8 cellular contexts compared by ENCODE assay signal in the genomic region with DNA sequence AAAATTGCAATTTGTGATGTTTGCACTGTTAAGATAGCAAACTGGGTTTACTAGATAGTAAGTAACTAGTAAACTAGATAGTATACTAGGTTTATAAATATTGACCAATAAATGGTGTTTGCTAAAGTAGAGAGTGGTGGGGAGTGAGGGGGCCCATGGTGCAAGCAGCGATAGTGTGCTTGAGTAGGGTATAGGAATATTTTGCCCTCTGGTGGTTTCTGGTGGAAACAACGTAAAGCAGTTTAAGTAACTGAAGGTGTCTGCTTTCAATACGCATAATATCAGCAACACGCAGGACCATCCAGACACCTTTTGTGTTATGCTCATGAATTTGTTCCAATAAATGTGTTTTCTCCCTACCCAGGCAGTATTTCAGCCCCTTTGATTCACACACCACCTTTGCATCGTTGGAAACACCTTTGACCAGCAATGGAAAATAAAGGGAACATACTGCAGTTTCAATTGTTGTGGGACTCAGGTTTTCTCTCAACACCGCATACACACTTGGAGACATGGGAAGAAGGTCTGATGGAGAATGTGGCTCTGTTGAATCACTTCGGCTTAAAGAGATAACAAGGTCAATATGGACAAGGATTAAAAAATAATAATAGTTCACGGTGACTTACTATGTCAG. TPM values are rescaled to one million over a fixed set of nuclear protein-coding genes. Genes with fewer than 3 reads are reported as not detected.
DNase-seq lines count a peak whose midpoint lies in the region; ATAC-seq and TF ChIP-seq lines count a peak whose summit lies in the region.

No MANE protein-coding gene starts in this region.

- TF ChIP-seq POLR2A in right lobe of liver (IDR thresholded peaks at IDR 0.05) (no peak), vagina (IDR thresholded peaks at IDR 0.05) (no peak)

- ATAC-seq in activated T-cell treated with anti-CD3 and anti-CD28 coated beads, Interleukin-2, amount 50 U/mL, for 72 hours (replicated peaks in 1 of 2), result peak; percentile 73 to 76
- peak; percentile 94 for ATAC-seq in GM21515 (IDR thresholded peaks at IDR 0.05; ENCODE audit: unreplicated experiment)
- ATAC-seq in HG03575 (IDR thresholded peaks at IDR 0.05; ENCODE audit: extremely low read depth, insufficient number of reproducible peaks, low FRiP score, unreplicated experiment), result peak; percentile 72
- peak; percentile 82 to 91 (median 82) for ATAC-seq in right lobe of liver

- H3K4me3 ChIP-seq in OCI-LY7 (ENCODE audit: low read depth, low read length, poor library complexity, severe bottlenecking) (no peak overlapping the region), right lobe of liver (no peak overlapping the region), vagina (no peak overlapping the region)

- H3K27ac ChIP-seq in OCI-LY7 (ENCODE audit: low read depth, low read length, poor library complexity, severe bottlenecking) (no peak overlapping the region), right lobe of liver (no peak overlapping the region), vagina (no peak overlapping the region)

- H3K4me1 ChIP-seq in OCI-LY7 (ENCODE audit: insufficient read depth, low read length, poor library complexity, severe bottlenecking) (no peaks in the 10 kb centered on the region), right lobe of liver (no peaks in the 10 kb centered on the region), vagina (no peaks in the 10 kb centered on the region)

- no peaks in the 10 kb centered on the region for H3K27me3 Mint-ChIP-seq in activated T-cell treated with anti-CD3 and anti-CD28 coated beads, Interleukin-2, amount 50 U/mL, for 72 hours (ENCODE audit: low read depth)
- no peaks in the 10 kb centered on the region for H3K27me3 Mint-ChIP-seq in MCF 10A (ENCODE audit: insufficient read depth, unreplicated experiment)

- no peaks in the 10 kb centered on the region for H3K79me2 ChIP-seq in OCI-LY7 (ENCODE audit: insufficient read depth, low read depth, low read length)

- TF ChIP-seq CTCF in OCI-LY7 (conservative IDR thresholded peaks at IDR 0.05; ENCODE audit: low read length) (peak; percentile 85), MCF 10A (IDR thresholded peaks at IDR 0.05; ENCODE audit: unreplicated experiment) (peak; percentile 61), right lobe of liver (IDR thresholded peaks at IDR 0.05) (peak; percentile 59 to 64 (median 63)), vagina (IDR thresholded peaks at IDR 0.05) (peak; percentile 9 to 65 (median 29))

- H3K4me2 ChIP-seq in OCI-LY7 (ENCODE audit: low read length), result no peak overlapping the region

- H3K4me3 Mint-ChIP-seq in activated T-cell treated with anti-CD3 and anti-CD28 coated beads, Interleukin-2, amount 50 U/mL, for 72 hours, result peak overlapping the region in 1 of 2 donors; percentile 4
- no peak overlapping the region for H3K4me3 Mint-ChIP-seq in MCF 10A (ENCODE audit: unreplicated experiment)

- no TSS peak for BruUV-seq in OCI-LY7 (replicated peaks; lab: Mats Ljungman, UMichigan)
- no TSS peak for BruUV-seq in MCF 10A (replicated peaks; lab: Mats Ljungman, UMichigan)

- POLR2A ChIA-PET in OCI-LY7 (lab: Charles Lee), result interaction anchor here (0.7 kb wide), 1 partner anchor 137 kb away, joined by 3 read pairs; no protein-coding TSS in a partner anchor
- POLR2A ChIA-PET in MCF 10A (lab: Yijun Ruan, JAX), result no interaction called here

- peaks cover 15 to 28% of the 10 kb centered on the region in 2 donors for H3K36me3 Mint-ChIP-seq in activated T-cell treated with anti-CD3 and anti-CD28 coated beads, Interleukin-2, amount 50 U/mL, for 72 hours (ENCODE audit: insufficient read depth in 2 of 2)
- no peaks in the 10 kb centered on the region for H3K36me3 Mint-ChIP-seq in MCF 10A (ENCODE audit: insufficient read depth, unreplicated experiment)

- H3K4me1 Mint-ChIP-seq in activated T-cell treated with anti-CD3 and anti-CD28 coated beads, Interleukin-2, amount 50 U/mL, for 72 hours (ENCODE audit: low read depth), result peaks cover 50% of the 10 kb centered on the region
- no peaks in the 10 kb centered on the region for H3K4me1 Mint-ChIP-seq in MCF 10A (ENCODE audit: insufficient read depth, unreplicated experiment)

- CTCF ChIA-PET in OCI-LY7 (lab: Charles Lee; ENCODE audit: unreplicated experiment) (no interaction called here), MCF 10A (lab: Yijun Ruan, JAX) (interaction anchor here (0.9 to 2.3 kb wide), 2 partner anchors 251 kb away, joined by 3 to 11 read pairs; no protein-coding TSS in a partner anchor)

- H3K27me3 ChIP-seq in right lobe of liver (no peaks in the 10 kb centered on the region), vagina (no peaks in the 10 kb centered on the region)

- H3K9me3 Mint-ChIP-seq in activated T-cell treated with anti-CD3 and anti-CD28 coated beads, Interleukin-2, amount 50 U/mL, for 72 hours, result peaks cover 1 to 3% of the 10 kb centered on the region in 2 donors
- no peaks in the 10 kb centered on the region for H3K9me3 Mint-ChIP-seq in MCF 10A (ENCODE audit: unreplicated experiment)

- H4K20me1 ChIP-seq in OCI-LY7 (ENCODE audit: insufficient read depth, low read length), result no peaks in the 10 kb centered on the region

- H3K27ac Mint-ChIP-seq in activated T-cell treated with anti-CD3 and anti-CD28 coated beads, Interleukin-2, amount 50 U/mL, for 72 hours, result peak overlapping the region; percentile 85
- H3K27ac Mint-ChIP-seq in MCF 10A (ENCODE audit: low read depth, unreplicated experiment), result no peak overlapping the region

- peak; percentile 45 to 54 for DNase-seq in activated T-cell treated with anti-CD3 and anti-CD28 coated beads, Interleukin-2, amount 50 U/mL, for 72 hours
- DNase-seq in activated T-cell treated with anti-CD3 and anti-CD28 coated beads for 4 hours, result no peak
- DNase-seq in OCI-LY7 (ENCODE audit: low spot score), result peak; percentile 63
- peak; percentile 59 for DNase-seq in MCF 10A (ENCODE audit: unreplicated experiment)
- DNase-seq in right lobe of liver, result no peak
- DNase-seq in vagina (ENCODE audit: extremely low spot score in 2 of 2), result no peak

- no peaks in the 10 kb centered on the region for H3K9me2 ChIP-seq in OCI-LY7 (ENCODE audit: insufficient read depth, low read length)

- H3K36me3 ChIP-seq in OCI-LY7 (ENCODE audit: insufficient read depth, low read length) (no peaks in the 10 kb centered on the region), right lobe of liver (no peaks in the 10 kb centered on the region), vagina (no peaks in the 10 kb centered on the region)

- intact Hi-C loops in OCI-LY7 (cut with micrococcal nuclease; ENCODE audit: unreplicated experiment) (loop anchor here (1.0 to 2.0 kb wide), 3 partner anchors 34 to 250 kb away; no protein-coding TSS in a partner anchor), MCF 10A (cut with micrococcal nuclease) (loop anchor here (1.0 to 5.0 kb wide), 2 partner anchors 33 to 249 kb away; no protein-coding TSS in a partner anchor), right lobe of liver (cut with DNase I) (no loop called here), vagina (cut with DNase I) (loop anchor here (10.0 kb wide), 1 partner anchor 176 kb away; no protein-coding TSS in a partner anchor)

- H3K9me3 ChIP-seq in OCI-LY7 (ENCODE audit: low read length) (no peaks in the 10 kb centered on the region), right lobe of liver (no peaks in the 10 kb centered on the region), vagina (no peaks in the 10 kb centered on the region)

- 31% methylated on average over 8 of the region's 8 CpGs for WGBS in right lobe of liver (ENCODE audit: insufficient coverage, low coverage, low lambda C conversion rate, missing lambda C conversion rate)

- H2AFZ ChIP-seq in OCI-LY7 (ENCODE audit: low read length), result no peak overlapping the region

RNA-seq across cellular contexts. Expression of a gene that starts 16.7 kb away (rescaled TPM):
- total RNA-seq in activated T-cell treated with anti-CD3 and anti-CD28 coated beads, Interleukin-2, amount 50 U/mL, for 72 hours, result 100 to 1,000 TPM; 441 to 563 TPM
- total RNA-seq in OCI-LY7 (2014; rRNA removed; shearing (Covaris generic)), result 17.2 and 23.1 TPM in 2 replicates
- 23.0 and 24.8 TPM in 2 replicates for total RNA-seq in OCI-LY7 (2022)
- 32.3 and 36.9 TPM in 2 replicates for total RNA-seq in MCF 10A (2022)
- total RNA-seq in right lobe of liver, result 10 to 100 TPM; 28.9 to 72.3 (median 48.5) TPM
- total RNA-seq in vagina, result 35.6 TPM

Comparison
In these comparisons a context has a peak if more than half of its experiments do, and no peak if none do; other contexts are left out.
1. DNase-seq: peak in activated T-cell treated with anti-CD3 and anti-CD28 coated beads, Interleukin-2, amount 50 U/mL, for 72 hours (2 of 2), OCI-LY7 (single experiment) and MCF 10A (single experiment); none in activated T-cell treated with anti-CD3 and anti-CD28 coated beads for 4 hours (single experiment), right lobe of liver (0 of 3) and vagina (0 of 2).
2. CTCF ChIP-seq: peak in every context shown above with its lines; median percentile 85 in OCI-LY7; 63 in right lobe of liver; 61 in MCF 10A; 29 in vagina.
3. RNA of a gene that starts 16.7 kb away (total RNA-seq): 441 to 563 TPM in activated T-cell treated with anti-CD3 and anti-CD28 coated beads, Interleukin-2, amount 50 U/mL, for 72 hours; 28.9 to 72.3 TPM in right lobe of liver, 32.3 to 36.9 TPM in MCF 10A, 35.6 TPM in vagina (single experiment) and 17.2 to 24.8 TPM in OCI-LY7; every median in the first group is over 4 times any median in the second.
4. intact Hi-C loops: an anchor here in OCI-LY7 (1.0 to 2.0 kb wide), MCF 10A (1.0 to 5.0 kb wide) and vagina (10.0 kb wide); none called in right lobe of liver.
5. Peak in every context shown above with its lines, with median percentiles within 50 percentile points of each other: ATAC-seq.